ENCODE assay signal across 8 cellular contexts in the genomic region with DNA sequence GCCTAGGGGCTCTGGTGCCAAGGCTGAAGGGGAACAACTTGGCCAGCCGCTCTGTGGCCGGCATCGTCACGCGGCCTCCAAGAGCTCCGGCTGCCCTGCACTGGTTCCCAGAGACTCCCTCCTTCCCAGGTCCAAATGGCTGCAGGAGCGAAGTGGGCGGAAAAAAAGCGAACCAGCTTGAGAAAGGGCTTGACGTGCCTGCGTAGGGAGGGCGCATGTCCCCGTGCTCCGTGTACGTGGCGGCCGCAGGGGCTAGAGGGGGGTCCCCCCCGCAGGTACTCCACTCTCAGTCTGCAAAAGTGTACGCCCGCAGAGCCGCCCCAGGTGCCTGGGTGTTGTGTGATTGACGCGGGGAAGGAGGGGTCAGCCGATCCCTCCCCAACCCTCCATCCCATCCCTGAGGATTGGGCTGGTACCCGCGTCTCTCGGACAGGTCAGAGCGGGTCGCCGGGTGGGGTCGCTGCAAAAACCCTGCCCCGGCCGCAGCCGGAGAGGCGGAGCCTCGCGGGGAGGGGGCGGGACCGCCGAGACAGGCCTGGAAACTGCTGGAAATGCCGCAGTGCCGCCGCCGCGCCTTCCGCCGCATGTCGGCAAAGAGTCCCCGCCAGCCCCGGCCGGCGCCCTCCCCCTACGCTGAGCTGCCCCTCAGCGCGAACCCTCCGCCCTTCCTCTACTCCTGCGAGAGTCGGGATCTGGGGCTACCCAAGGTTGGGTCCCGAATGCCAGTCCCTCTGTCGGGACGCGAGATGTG. TPM values are rescaled to one million over a fixed set of nuclear protein-coding genes. Genes with fewer than 3 reads are reported as not detected.
DNase-seq lines count a peak whose midpoint lies in the region; ATAC-seq and TF ChIP-seq lines count a peak whose summit lies in the region.

No MANE protein-coding gene starts in this region.

- peak; percentile 94 for DNase-seq in DMS53 (lab: John Stamatoyannopoulos, UW)
- peak; percentile 87 to 95 (median 92) for DNase-seq in Peyer's patch
- peak; percentile 79 for DNase-seq in activated effector memory CD4-positive, alpha-beta T cell treated with Interleukin-2 at 50 U/mL for 16 hours
- peak; percentile 87 for DNase-seq in fibroblast of villous mesenchyme (ENCODE audit: low read depth)
- peak; percentile 91 for DNase-seq in neural crest cell (ENCODE audit: low read depth, low spot score)

- no peak for TF ChIP-seq POLR2A in Peyer's patch (IDR thresholded peaks at IDR 0.05)

- H3K27me3 Mint-ChIP-seq in neural crest cell (ENCODE audit: low read depth), result peaks cover 14% of the 10 kb centered on the region

- H3K4me3 Mint-ChIP-seq in neural crest cell, result peak overlapping the region; percentile 100

- H3K4me1 ChIP-seq in HUES48 (ENCODE audit: control insufficient read depth, insufficient read depth, low read length), result peaks cover 18% of the 10 kb centered on the region
- H3K4me1 ChIP-seq in Peyer's patch, result peaks cover 0 to 35% (median 10%) of the 10 kb centered on the region in 4 donors
- peaks cover 32% of the 10 kb centered on the region for H3K4me1 ChIP-seq in stomach smooth muscle (ENCODE audit: control insufficient read depth, insufficient read depth, low read length)

- ATAC-seq in GM21423 (IDR thresholded peaks at IDR 0.05; ENCODE audit: unreplicated experiment), result peak; percentile 43

- peak overlapping the region; percentile 84 for H3K9ac ChIP-seq in HUES48 (ENCODE audit: low read depth, low read length)
- peak overlapping the region; percentile 94 to 100 for H3K9ac ChIP-seq in stomach smooth muscle (ENCODE audit: low read length in 2 of 2)

- H3K9me3 ChIP-seq in HUES48 (ENCODE audit: control insufficient read depth, insufficient read depth, low read length) (no peaks in the 10 kb centered on the region), Peyer's patch (no peaks in the 10 kb centered on the region), stomach smooth muscle (ENCODE audit: control insufficient read depth in 2 of 2, low read length in 2 of 2) (no peaks in the 10 kb centered on the region)

- H3K36me3 ChIP-seq in HUES48 (ENCODE audit: control insufficient read depth, insufficient read depth, low read length) (peaks cover 35% of the 10 kb centered on the region), Peyer's patch (peaks cover 0 to 23% (median 0%) of the 10 kb centered on the region in 3 donors), stomach smooth muscle (ENCODE audit: control insufficient read depth in 2 of 2, insufficient read depth in 2 of 2, low read length in 2 of 2) (peaks cover 25 to 26% of the 10 kb centered on the region in 2 donors)

- H3K4me3 ChIP-seq in HUES48 (ENCODE audit: low read depth, low read length), result peak overlapping the region; percentile 95
- peak overlapping the region; percentile 81 to 93 (median 83) for H3K4me3 ChIP-seq in Peyer's patch
- peak overlapping the region; percentile 100 for H3K4me3 ChIP-seq in fibroblast of villous mesenchyme (ENCODE audit: low read depth, low read length)
- H3K4me3 ChIP-seq in stomach smooth muscle (ENCODE audit: low read length in 2 of 2), result peak overlapping the region; percentile 92 to 100

- H3K27me3 ChIP-seq in HUES48 (ENCODE audit: control insufficient read depth, insufficient read depth, low read length) (no peaks in the 10 kb centered on the region), Peyer's patch (no peaks in the 10 kb centered on the region), stomach smooth muscle (ENCODE audit: control insufficient read depth in 1 of 2, insufficient read depth in 2 of 2, low read length in 2 of 2) (no peaks in the 10 kb centered on the region)

- peak in 1 of 6 experiments; percentile 15 for TF ChIP-seq CTCF in Peyer's patch (IDR thresholded peaks at IDR 0.05)
- TF ChIP-seq CTCF in fibroblast of villous mesenchyme (IDR thresholded peaks at IDR 0.05; ENCODE audit: insufficient read depth, low read depth, low read length), result peak; percentile 24
- TF ChIP-seq CTCF in neural crest cell (conservative IDR thresholded peaks at IDR 0.05), result no peak

- H3K27ac ChIP-seq in HUES48 (ENCODE audit: low read depth, low read length) (peak overlapping the region; percentile 96), Peyer's patch (peak overlapping the region; percentile 92 to 96 (median 95)), stomach smooth muscle (ENCODE audit: low read length) (peak overlapping the region; percentile 96)

- peak overlapping the region; percentile 99 for H3K27ac Mint-ChIP-seq in neural crest cell (ENCODE audit: unreplicated experiment)

- H3K36me3 Mint-ChIP-seq in neural crest cell (ENCODE audit: low read depth), result peaks cover 29% of the 10 kb centered on the region

- peaks cover 47% of the 10 kb centered on the region for H3K4me1 Mint-ChIP-seq in neural crest cell

- H3K9me3 Mint-ChIP-seq in neural crest cell, result no peaks in the 10 kb centered on the region

RNA-seq across cellular contexts. Expression of gene HSP90AB1, which starts 0.8 kb away (rescaled TPM):
- total RNA-seq in Peyer's patch (100 to 1,000 TPM; 181 to 330 (median 254) TPM), fibroblast of villous mesenchyme (573 and 928 TPM in 2 replicates), neural crest cell (1,508 and 1,541 TPM in 2 replicates)

RNA-seq across cellular contexts. Expression of gene SLC35B2, which starts 11.2 kb away (rescaled TPM):
- total RNA-seq in Peyer's patch (10 to 100 TPM; 10.7 to 35.2 (median 26.5) TPM), fibroblast of villous mesenchyme (84.7 and 92.8 TPM in 2 replicates), neural crest cell (70.5 and 77.7 TPM in 2 replicates)

RNA-seq across cellular contexts. Expression of gene NFKBIE, which starts 19.3 kb away (rescaled TPM):
- total RNA-seq in Peyer's patch (10 to 100 TPM; 16.9 to 36.3 (median 24.9) TPM), fibroblast of villous mesenchyme (12.2 and 17.7 TPM in 2 replicates), neural crest cell (16.1 and 20.2 TPM in 2 replicates)

RNA-seq across cellular contexts. Expression of gene SLC29A1, which starts 22.7 kb away (rescaled TPM):
- total RNA-seq in Peyer's patch, result 10 to 100 TPM in 3 of 4 donors, 1 to 10 TPM in 1; 4.4 to 25.6 (median 19.5) TPM
- 7.1 and 9.5 TPM in 2 replicates for total RNA-seq in fibroblast of villous mesenchyme
- 54.8 and 55.0 TPM in 2 replicates for total RNA-seq in neural crest cell

RNA-seq across cellular contexts. Expression of gene TMEM151B, which starts 24.2 kb away (rescaled TPM):
- total RNA-seq in Peyer's patch (under 1 TPM in 2 of 4 donors, not detected in 2; 0.27 to 0.57 TPM), fibroblast of villous mesenchyme (under 0.01 TPM in 1 of 2 replicates, not detected in the other), neural crest cell (19.0 and 21.2 TPM in 2 replicates)

Comparison
In these comparisons a context has a peak if more than half of its experiments do, and no peak if none do; other contexts are left out.
1. Peak in every context shown above with its lines: DNase-seq, ATAC-seq, H3K4me3 ChIP-seq and H3K27ac ChIP-seq.